8 cellular contexts compared by ENCODE assay signal in the genomic region with DNA sequence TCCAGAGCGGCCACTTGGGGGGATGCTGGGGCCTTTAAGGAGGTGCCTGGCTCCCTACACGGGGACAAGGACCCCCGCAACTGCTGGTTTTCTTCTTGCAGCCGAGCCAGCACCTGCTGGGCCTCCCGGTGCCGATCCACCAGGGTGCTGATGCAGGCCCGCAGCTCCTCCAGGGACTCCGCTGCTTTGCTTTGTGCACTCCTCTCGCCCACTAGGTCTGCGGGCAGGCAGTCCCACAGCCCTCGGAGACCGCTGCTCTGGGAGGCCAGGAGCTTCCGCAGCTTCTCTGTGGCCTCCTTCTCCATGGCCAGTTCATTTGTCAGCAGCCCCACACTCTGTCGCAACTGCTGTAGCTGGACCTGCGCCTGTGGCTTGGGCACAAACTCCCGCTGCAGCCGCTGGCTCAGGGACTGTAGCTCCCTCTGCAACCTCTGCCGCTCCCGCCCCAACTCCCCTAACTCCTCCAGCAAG. TPM values are rescaled to one million over a fixed set of nuclear protein-coding genes. Genes with fewer than 3 reads are reported as not detected.
DNase-seq lines count a peak whose midpoint lies in the region; TF ChIP-seq lines count a peak whose summit lies in the region.

No MANE protein-coding gene starts in this region.

- peaks cover 48% of the 10 kb centered on the region for H3K27me3 Mint-ChIP-seq in activated CD4-positive, alpha-beta T cell treated with anti-CD3 and anti-CD28 coated beads, Interleukin-2, amount 10 ng/mL, durations not matched to agents 7 days and 5 days

- no peaks in the 10 kb centered on the region for H3K36me3 Mint-ChIP-seq in activated CD4-positive, alpha-beta T cell treated with anti-CD3 and anti-CD28 coated beads, Interleukin-2, amount 10 ng/mL, durations not matched to agents 7 days and 5 days (ENCODE audit: low read depth)

- H3K4me1 Mint-ChIP-seq in activated CD4-positive, alpha-beta T cell treated with anti-CD3 and anti-CD28 coated beads, Interleukin-2, amount 10 ng/mL, durations not matched to agents 7 days and 5 days, result peaks cover 18% of the 10 kb centered on the region

- no peaks in the 10 kb centered on the region for H3K27me3 ChIP-seq in effector memory CD4-positive, alpha-beta T cell (replicated peaks; ENCODE audit: control insufficient read depth, insufficient read depth, low read length, poor library complexity, severe bottlenecking)
- peaks cover 26% of the 10 kb centered on the region for H3K27me3 ChIP-seq in transverse colon

- no peaks in the 10 kb centered on the region for H3K9me3 Mint-ChIP-seq in activated CD4-positive, alpha-beta T cell treated with anti-CD3 and anti-CD28 coated beads, Interleukin-2, amount 10 ng/mL, durations not matched to agents 7 days and 5 days

- intact Hi-C loops in transverse colon (cut with DNase I; ENCODE audit: low total_unique reads), result no loop called here

- H3K27ac Mint-ChIP-seq in activated CD4-positive, alpha-beta T cell treated with anti-CD3 and anti-CD28 coated beads, Interleukin-2, amount 10 ng/mL, durations not matched to agents 7 days and 5 days, result peak overlapping the region; percentile 63

- POLR2A ChIA-PET in activated CD4-positive, alpha-beta T cell treated with anti-CD3 and anti-CD28 coated beads, Interleukin-2, amount 10 ng/mL, durations not matched to agents 7 days and 5 days (lab: Charles Lee), result interaction anchor here (0.6 to 1.1 kb wide), 2 partner anchors 13 to 16 kb away, joined by 3 read pairs; no protein-coding TSS in a partner anchor

- no peaks in the 10 kb centered on the region for H3K36me3 ChIP-seq in effector memory CD4-positive, alpha-beta T cell (ENCODE audit: control insufficient read depth, insufficient read depth, low read length)
- no peaks in the 10 kb centered on the region for H3K36me3 ChIP-seq in transverse colon

- in situ Hi-C loops in transverse colon (cut with MboI; ENCODE audit: low pct_ligation_motif_present in 1 of 4, low pct_unique_long_range_greater_than_20kb in 1 of 4, low sequenced_read_pairs in 3 of 4), result no loop called here

- CTCF ChIA-PET in activated CD4-positive, alpha-beta T cell treated with anti-CD3 and anti-CD28 coated beads, Interleukin-2, amount 10 ng/mL, durations not matched to agents 7 days and 5 days (lab: Charles Lee), result interaction anchor here (1.0 to 6.8 kb wide), 8 partner anchors 9 to 55 kb away, joined by 3 to 63 read pairs (median 8); partner anchors contain the start of genes ANKRD35, NUDT17, PIAS3 and RBM8A

- H3K9me3 ChIP-seq in effector memory CD4-positive, alpha-beta T cell (ENCODE audit: control insufficient read depth, low read length), result no peaks in the 10 kb centered on the region
- H3K9me3 ChIP-seq in transverse colon, result no peaks in the 10 kb centered on the region

- WGBS in transverse colon (ENCODE audit: low coverage in 1 of 2), 2 donors, result 63 to 80% methylated on average over 1 to 19 of the region's 19 CpGs

- peaks cover 6% of the 10 kb centered on the region for H3K4me1 ChIP-seq in effector memory CD4-positive, alpha-beta T cell (ENCODE audit: control insufficient read depth, insufficient read depth, low read length, poor library complexity, severe bottlenecking)
- peaks cover 0 to 16% (median 6%) of the 10 kb centered on the region in 4 donors for H3K4me1 ChIP-seq in transverse colon

- H3K4me3 Mint-ChIP-seq in activated CD4-positive, alpha-beta T cell treated with anti-CD3 and anti-CD28 coated beads, Interleukin-2, amount 10 ng/mL, durations not matched to agents 7 days and 5 days, result peak overlapping the region; percentile 66

- peak overlapping the region; percentile 42 for H3K4me3 ChIP-seq in effector memory CD4-positive, alpha-beta T cell (ENCODE audit: insufficient read depth, low read depth, low read length, poor library complexity, severe bottlenecking)
- H3K4me3 ChIP-seq in transverse colon, result peak overlapping the region in 3 of 4 donors; percentile 31 to 50 (median 32)

- DNase-seq in activated CD4-positive, alpha-beta T cell treated with anti-CD3 and anti-CD28 coated beads, Interleukin-2, amount 10 ng/mL, durations not matched to agents 7 days and 5 days, result no peak
- no peak for DNase-seq in activated CD4-positive, alpha-beta T cell treated with anti-CD3 and anti-CD28 coated beads, Interleukin-2, amount 50 U/mL, for 4 hours
- no peak for DNase-seq in effector memory CD4-positive, alpha-beta T cell
- DNase-seq in midbrain (lab: John Stamatoyannopoulos, UW), result peak; percentile 14
- peak; percentile 46 for DNase-seq in transverse colon
- DNase-seq in OCI-M2 (lab: John Stamatoyannopoulos, UW; ENCODE audit: unreplicated experiment), result no peak
- no peak for DNase-seq in HuH-7.5 (ENCODE audit: low spot score)
- DNase-seq in NCI-H526 (lab: John Stamatoyannopoulos, UW), result no peak

- no peak for TF ChIP-seq POLR2A in transverse colon (IDR thresholded peaks at IDR 0.05)

- TF ChIP-seq CTCF in transverse colon (IDR thresholded peaks at IDR 0.05), result no peak

- H3K27ac ChIP-seq in effector memory CD4-positive, alpha-beta T cell (ENCODE audit: insufficient read depth, low read length, poor library complexity, severe bottlenecking), result no peak overlapping the region
- peak overlapping the region; percentile 76 to 88 (median 79) for H3K27ac ChIP-seq in transverse colon

- TF ChIP-seq EP300 in transverse colon (IDR thresholded peaks at IDR 0.05; ENCODE audit: low read depth), result no peak

RNA-seq across cellular contexts. Expression of gene ANKRD35, which starts 13.2 kb away (rescaled TPM):
- total RNA-seq in activated CD4-positive, alpha-beta T cell treated with anti-CD3 and anti-CD28 coated beads, Interleukin-2, amount 10 ng/mL, durations not matched to agents 7 days and 5 days, result under 1 TPM; 0.40 to 0.42 TPM
- 1 to 10 TPM in 3 of 4 donors, not detected in 1; 1.1 to 1.8 (median 1.4) TPM for total RNA-seq in transverse colon

RNA-seq across cellular contexts. Expression of gene PIAS3, which starts 13.6 kb away (rescaled TPM):
- 10 to 100 TPM; 17.9 to 18.8 TPM for total RNA-seq in activated CD4-positive, alpha-beta T cell treated with anti-CD3 and anti-CD28 coated beads, Interleukin-2, amount 10 ng/mL, durations not matched to agents 7 days and 5 days
- total RNA-seq in transverse colon, result 10 to 100 TPM; 10.2 to 71.6 (median 17.8) TPM

RNA-seq across cellular contexts. Expression of gene NUDT17, which starts 27.0 kb away (rescaled TPM):
- 1 to 10 TPM; 2.7 to 3.4 TPM for total RNA-seq in activated CD4-positive, alpha-beta T cell treated with anti-CD3 and anti-CD28 coated beads, Interleukin-2, amount 10 ng/mL, durations not matched to agents 7 days and 5 days
- 1 to 10 TPM in 2 of 4 donors, under 1 TPM in 1, not detected in 1; 0.95 to 2.2 (median 1.1) TPM for total RNA-seq in transverse colon

RNA-seq across cellular contexts. Expression of gene ITGA10, which starts 37.4 kb away (rescaled TPM):
- 1 to 10 TPM; 1.5 to 1.9 TPM for total RNA-seq in activated CD4-positive, alpha-beta T cell treated with anti-CD3 and anti-CD28 coated beads, Interleukin-2, amount 10 ng/mL, durations not matched to agents 7 days and 5 days
- total RNA-seq in transverse colon, result 10 to 100 TPM in 1 of 4 donors, 1 to 10 TPM in 3; 2.2 to 18.1 (median 5.4) TPM

RNA-seq across cellular contexts. Expression of gene PEX11B, which starts 46.1 kb away (rescaled TPM):
- total RNA-seq in activated CD4-positive, alpha-beta T cell treated with anti-CD3 and anti-CD28 coated beads, Interleukin-2, amount 10 ng/mL, durations not matched to agents 7 days and 5 days, result 10 to 100 TPM; 36.9 to 44.6 TPM
- total RNA-seq in transverse colon, result 10 to 100 TPM in 3 of 4 donors, 1 to 10 TPM in 1; 8.8 to 38.9 (median 27.0) TPM

Comparison
In these comparisons a context has a peak if more than half of its experiments do, and no peak if none do; other contexts are left out.
1. DNase-seq: peak in midbrain (single experiment) and transverse colon (single experiment); none in activated CD4-positive, alpha-beta T cell treated with anti-CD3 and anti-CD28 coated beads, Interleukin-2, amount 10 ng/mL, durations not matched to agents 7 days and 5 days (single experiment), activated CD4-positive, alpha-beta T cell treated with anti-CD3 and anti-CD28 coated beads, Interleukin-2, amount 50 U/mL, for 4 hours (0 of 2), effector memory CD4-positive, alpha-beta T cell (0 of 3), OCI-M2 (single experiment), HuH-7.5 (single experiment) and NCI-H526 (0 of 2).